9 cellular contexts compared by ENCODE assay signal in genomic region chr15:101528108-101528916, GRCh38. TPM values are rescaled to one million over a fixed set of nuclear protein-coding genes. Genes with fewer than 3 reads are reported as not detected.
DNase-seq lines count a peak whose midpoint lies in the region; ATAC-seq lines count a peak whose summit lies in the region.
"Had no signal": no experiment of that assay in that cellular context is flagged by ENCODE, and none has a peak within 500 bp of the region (broad histone marks: within the 10 kb centered on the region; RNA-seq: fewer than 3 reads in every experiment).

No MANE protein-coding gene starts in this region.

- intact Hi-C loops in sciatic nerve (cut with DNase I), result no loop called here

- DNase-seq in NCI-H526 treated with DMSO at 0.1 percent for 48 hours (lab: John Stamatoyannopoulos, UW), result peak; percentile 35
- DNase-seq in iris pigment epithelial cell (ENCODE audit: low read depth), result peak; percentile 3
- DNase-seq in sciatic nerve (ENCODE audit: low spot score), result no peak
- no peak for DNase-seq in NCI-H128 (lab: John Stamatoyannopoulos, UW; ENCODE audit: unreplicated experiment)
- DNase-seq in COR-L47 (lab: John Stamatoyannopoulos, UW), result no peak
- DNase-seq in activated gamma-delta T cell (lab: John Stamatoyannopoulos, UW), result no peak
- DNase-seq: NCI-H1436 treated with DMSO at 0.1 percent for 48 hours had no signal

- peak; percentile 56 for ATAC-seq in GM19023 (IDR thresholded peaks at IDR 0.05; ENCODE audit: unreplicated experiment)
- peak; percentile 96 for ATAC-seq in sciatic nerve
- ATAC-seq in GM19455 (IDR thresholded peaks at IDR 0.05; ENCODE audit: unreplicated experiment), result no peak

RNA-seq across cellular contexts. Expression of gene PCSK6, which starts 38.8 kb away (rescaled TPM):
- 13.9 TPM for total RNA-seq in sciatic nerve

Comparison
In these comparisons a context has a peak if more than half of its experiments do, and no peak if none do; other contexts are left out.
1. DNase-seq: peak in NCI-H526 treated with DMSO at 0.1 percent for 48 hours (single experiment) and iris pigment epithelial cell (single experiment); none in sciatic nerve (single experiment), NCI-H128 (single experiment), COR-L47 (single experiment) and activated gamma-delta T cell (single experiment).